10 cellular contexts compared by ENCODE assay signal in genomic region chr11:68128682-68129327, GRCh38. TPM values are rescaled to one million over a fixed set of nuclear protein-coding genes. Genes with fewer than 3 reads are reported as not detected.
A peak's percentile ranks its signal among the peaks of the same experiment; 100 is the strongest.
DNase-seq lines count a peak whose midpoint lies in the region; FAIRE-seq and TF ChIP-seq lines count a peak whose summit lies in the region.
"Had no signal": no experiment of that assay in that cellular context is flagged by ENCODE, and none has a peak within 500 bp of the region (broad histone marks: within the 10 kb centered on the region; RNA-seq: fewer than 3 reads in every experiment).

No MANE protein-coding gene starts in this region.

- H3K27me3 ChIP-seq in MG63 (no peaks in the 10 kb centered on the region), HAP-1 (ENCODE audit: low read depth) (no peaks in the 10 kb centered on the region)

- no peak for TF ChIP-seq CTCF in endothelial cell (IDR thresholded peaks at IDR 0.05; ENCODE audit: unreplicated experiment)
- TF ChIP-seq CTCF in mesothelial cell of epicardium (IDR thresholded peaks at IDR 0.05; ENCODE audit: unreplicated experiment) = no peak
- TF ChIP-seq CTCF in type B pancreatic cell (conservative IDR thresholded peaks at IDR 0.05) = no peak
- TF ChIP-seq CTCF in OCI-LY7 (conservative IDR thresholded peaks at IDR 0.05; ENCODE audit: low read length) = no peak

- peaks cover 14% of the 10 kb centered on the region for H3K9me3 Mint-ChIP-seq in endothelial cell (ENCODE audit: unreplicated experiment)
- peaks cover 9% of the 10 kb centered on the region for H3K9me3 Mint-ChIP-seq in mesothelial cell of epicardium
- peaks cover 6% of the 10 kb centered on the region for H3K9me3 Mint-ChIP-seq in type B pancreatic cell
- peaks cover 10% of the 10 kb centered on the region for H3K9me3 Mint-ChIP-seq in T-helper 2 cell treated with Interferon-gamma antibody and Interleukin-4, amounts not matched to agents 5 μg/mL and 100 μg/mL, for 36 hours
- H3K9me3 Mint-ChIP-seq: natural killer cell had no signal

- DNase-seq in MG63 (peak; percentile 61), endothelial cell (ENCODE audit: low spot score) (no peak), mesothelial cell of epicardium (ENCODE audit: low spot score in 2 of 2, unreplicated experiment in 2 of 2) (peak in 1 of 2 experiments; percentile 61), type B pancreatic cell (ENCODE audit: extremely low spot score, unreplicated experiment) (no peak), HTR-8/SVneo (ENCODE audit: insufficient read length, low spot score) (no peak), HAP-1 (ENCODE audit: low spot score in 2 of 2) (no peak), OCI-LY7 (ENCODE audit: low spot score) (no peak)
- no peak for DNase-seq in T-helper 2 cell treated with Interferon-gamma antibody and Interleukin-4, amounts not matched to agents 5 μg/mL and 100 μg/mL, for 36 hours (ENCODE audit: low spot score)
- DNase-seq: natural killer cell, NCI-H1694 treated with DMSO at 0.1 percent for 48 hours had no signal

- H3K36me3 ChIP-seq in MG63 (no peaks in the 10 kb centered on the region), HAP-1 (replicated peaks) (no peaks in the 10 kb centered on the region), OCI-LY7 (ENCODE audit: insufficient read depth, low read length) (no peaks in the 10 kb centered on the region)

- no peak for FAIRE-seq in HTR-8/SVneo (lab: Jason Lieb, UNC)

- H3K36me3 Mint-ChIP-seq in endothelial cell (ENCODE audit: low read depth, unreplicated experiment) = peaks cover 20% of the 10 kb centered on the region
- H3K36me3 Mint-ChIP-seq in mesothelial cell of epicardium = peaks cover 6% of the 10 kb centered on the region
- peaks cover 1% of the 10 kb centered on the region for H3K36me3 Mint-ChIP-seq in type B pancreatic cell
- H3K36me3 Mint-ChIP-seq in T-helper 2 cell treated with Interferon-gamma antibody and Interleukin-4, amounts not matched to agents 5 μg/mL and 100 μg/mL, for 36 hours (ENCODE audit: low read depth) = peaks cover 4% of the 10 kb centered on the region
- H3K36me3 Mint-ChIP-seq: natural killer cell had no signal

- BruUV-seq in OCI-LY7 (replicated peaks; lab: Mats Ljungman, UMichigan) = no TSS peak

- H3K9me3 ChIP-seq in MG63 (peaks cover 11% of the 10 kb centered on the region), HAP-1 (peaks cover 23% of the 10 kb centered on the region), OCI-LY7 (ENCODE audit: low read length) (peaks cover 13% of the 10 kb centered on the region; the same call in 1 of the 2 replicates)

- H3K4me3 ChIP-seq in MG63 (peak overlapping the region; percentile 25), HAP-1 (no peak overlapping the region), OCI-LY7 (ENCODE audit: low read depth, low read length, poor library complexity, severe bottlenecking) (no peak overlapping the region)

- no peak overlapping the region for H3K27ac ChIP-seq in OCI-LY7 (ENCODE audit: low read depth, low read length, poor library complexity, severe bottlenecking)

- no peaks in the 10 kb centered on the region for H3K9me2 ChIP-seq in OCI-LY7 (ENCODE audit: insufficient read depth, low read length)

- H3K79me2 ChIP-seq in OCI-LY7 (ENCODE audit: insufficient read depth, low read depth, low read length) = no peaks in the 10 kb centered on the region

- H3K4me1 ChIP-seq in HAP-1 (peaks cover 15% of the 10 kb centered on the region), OCI-LY7 (ENCODE audit: insufficient read depth, low read length, poor library complexity, severe bottlenecking) (peaks cover 7% of the 10 kb centered on the region)

- CTCF ChIA-PET in OCI-LY7 (lab: Charles Lee; ENCODE audit: unreplicated experiment) = no interaction called here

- H3K27me3 Mint-ChIP-seq in endothelial cell (ENCODE audit: unreplicated experiment) = peaks cover 5% of the 10 kb centered on the region
- H3K27me3 Mint-ChIP-seq in mesothelial cell of epicardium (ENCODE audit: low read depth) = no peaks in the 10 kb centered on the region
- no peaks in the 10 kb centered on the region for H3K27me3 Mint-ChIP-seq in type B pancreatic cell
- H3K27me3 Mint-ChIP-seq in T-helper 2 cell treated with Interferon-gamma antibody and Interleukin-4, amounts not matched to agents 5 μg/mL and 100 μg/mL, for 36 hours (ENCODE audit: low read depth) = peaks cover 23% of the 10 kb centered on the region

- H3K27ac Mint-ChIP-seq in endothelial cell (ENCODE audit: unreplicated experiment) (no peak overlapping the region), mesothelial cell of epicardium (peak overlapping the region; percentile 89), type B pancreatic cell (peak overlapping the region; percentile 50)
- no peak overlapping the region for H3K27ac Mint-ChIP-seq in T-helper 2 cell treated with Interferon-gamma antibody and Interleukin-4, amounts not matched to agents 5 μg/mL and 100 μg/mL, for 36 hours
- H3K27ac Mint-ChIP-seq: natural killer cell had no signal

- in situ Hi-C loops in HAP-1 (cut with MboI; ENCODE audit: low sequenced_read_pairs) = no loop called here

- intact Hi-C loops in OCI-LY7 (cut with micrococcal nuclease; ENCODE audit: unreplicated experiment) = no loop called here

- POLR2A ChIA-PET in OCI-LY7 (lab: Charles Lee) = no interaction called here

- H3K4me1 Mint-ChIP-seq in endothelial cell (ENCODE audit: unreplicated experiment) (peaks cover 17% of the 10 kb centered on the region), mesothelial cell of epicardium (peaks cover 28% of the 10 kb centered on the region), type B pancreatic cell (ENCODE audit: unreplicated experiment) (peaks cover 27% of the 10 kb centered on the region)
- no peaks in the 10 kb centered on the region for H3K4me1 Mint-ChIP-seq in T-helper 2 cell treated with Interferon-gamma antibody and Interleukin-4, amounts not matched to agents 5 μg/mL and 100 μg/mL, for 36 hours (ENCODE audit: low read depth)
- H3K4me1 Mint-ChIP-seq: natural killer cell had no signal

- H3K4me3 Mint-ChIP-seq in endothelial cell (ENCODE audit: unreplicated experiment) (peak overlapping the region; percentile 57), mesothelial cell of epicardium (peak overlapping the region; percentile 63), type B pancreatic cell (peak overlapping the region; percentile 85)
- no peak overlapping the region for H3K4me3 Mint-ChIP-seq in T-helper 2 cell treated with Interferon-gamma antibody and Interleukin-4, amounts not matched to agents 5 μg/mL and 100 μg/mL, for 36 hours
- H3K4me3 Mint-ChIP-seq: natural killer cell had no signal

- H4K20me1 ChIP-seq in OCI-LY7 (ENCODE audit: insufficient read depth, low read length) = no peaks in the 10 kb centered on the region

- no peak overlapping the region for H3K4me2 ChIP-seq in OCI-LY7 (ENCODE audit: low read length)

- no peak overlapping the region for H2AFZ ChIP-seq in OCI-LY7 (ENCODE audit: low read length)

RNA-seq across cellular contexts. Expression of gene CHKA, which starts 7.6 kb away (rescaled TPM):
- total RNA-seq in MG63 (2014; rRNA removed; shearing (Covaris generic); ENCODE audit: low replicate concordance) = 6.8 and 12.9 TPM in 2 replicates
- 173 TPM for total RNA-seq in endothelial cell (ENCODE audit: unreplicated experiment)
- total RNA-seq in mesothelial cell of epicardium = 71.8 to 74.4 TPM (median 72.8 TPM) in 3 replicates
- 32.2 and 46.7 TPM in 2 replicates for total RNA-seq in type B pancreatic cell (ENCODE audit: low replicate concordance)
- 36.1 and 38.9 TPM in 2 replicates for total RNA-seq in OCI-LY7 (2014; rRNA removed; shearing (Covaris generic))
- 44.4 and 47.2 TPM in 2 replicates for total RNA-seq in OCI-LY7 (2022)

Comparison
In these comparisons a context has a peak if more than half of its experiments do, and no peak if none do; other contexts are left out.
1. H3K27ac Mint-ChIP-seq: peak in mesothelial cell of epicardium (single experiment) and type B pancreatic cell (single experiment); none in endothelial cell (single experiment) and T-helper 2 cell treated with Interferon-gamma antibody and Interleukin-4, amounts not matched to agents 5 μg/mL and 100 μg/mL, for 36 hours (single experiment).